In genomic region chr3:48511551-48511950, GRCh38 we compare ENCODE assay signal across 1 cellular context.
TF ChIP-seq lines count a peak whose summit lies in the region.

No MANE protein-coding gene starts in this region.

TF ChIP-seq in K562, 482 proteins besides CTCF, POLR2A, EP300 and RAD21:
- TF ChIP-seq ZNF384 (IDR thresholded peaks at IDR 0.05; ENCODE audit: low read depth, low read length): no peak
- TF ChIP-seq HMG20A (CRISPR knock-in tag; conservative IDR thresholded peaks at IDR 0.05): no peak
- TF ChIP-seq BHLHE40 (IDR thresholded peaks at IDR 0.05; ENCODE audit: low read length): no peak
- peak; percentile 44 for TF ChIP-seq ZNF316 (IDR thresholded peaks at IDR 0.05)
- TF ChIP-seq ZNF311 (CRISPR knock-in tag; IDR thresholded peaks at IDR 0.05): no peak
- TF ChIP-seq MTF1 (CRISPR knock-in tag; IDR thresholded peaks at IDR 0.05; ENCODE audit: borderline replicate concordance): no peak
- TF ChIP-seq C11orf30 (IDR thresholded peaks at IDR 0.05; ENCODE audit: low read depth): peak; percentile 38; the same call in 1 of the 2 replicates
- TF ChIP-seq DACH1 (IDR thresholded peaks at IDR 0.05; ENCODE audit: partially characterized antibody): no peak
